8 cellular contexts compared by ENCODE assay signal in the genomic region with DNA sequence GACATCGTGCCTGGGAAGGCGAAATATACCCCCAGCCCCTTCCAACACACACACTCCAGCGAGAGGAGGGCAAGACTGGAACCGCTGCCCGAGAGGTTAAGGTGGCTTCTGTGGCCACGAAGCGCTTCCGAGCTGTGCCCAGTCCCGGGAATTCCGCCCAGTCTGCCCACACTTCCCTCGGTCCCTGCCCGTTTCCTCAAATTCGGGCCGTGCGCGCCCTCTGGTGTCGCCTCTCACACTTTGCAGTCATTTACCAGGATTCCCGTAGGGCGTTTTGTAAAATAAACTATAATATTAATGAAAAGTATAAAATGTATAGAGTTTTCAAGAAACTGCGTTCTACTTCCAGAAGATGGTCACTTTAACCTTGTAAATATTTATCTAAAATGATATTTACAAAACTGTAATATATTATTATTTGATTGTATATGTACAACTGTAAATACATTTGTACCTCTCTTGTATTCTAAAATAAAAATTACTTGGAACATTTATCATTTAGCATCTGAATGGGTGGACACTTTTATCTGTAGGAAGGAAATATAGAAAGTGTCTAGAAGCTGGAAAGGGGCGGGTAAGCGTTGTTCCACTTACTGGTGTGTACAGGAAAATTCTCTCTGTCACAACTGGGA. TPM values are rescaled to one million over a fixed set of nuclear protein-coding genes. Genes with fewer than 3 reads are reported as not detected.
DNase-seq lines count a peak whose midpoint lies in the region; ATAC-seq and TF ChIP-seq lines count a peak whose summit lies in the region.

No MANE protein-coding gene starts in this region.

- ATAC-seq in right lobe of liver (peak; percentile 81 to 84 (median 82)), HG02870 (IDR thresholded peaks at IDR 0.05; ENCODE audit: unreplicated experiment) (no peak)

- DNase-seq in AG08395 (ENCODE audit: low spot score) (peak; percentile 87), GM23248 (peak; percentile 92), NCI-H345 (lab: John Stamatoyannopoulos, UW) (peak; percentile 79), dedifferentiated amniotic fluid mesenchymal stem cell (ENCODE audit: extremely low spot score) (peak; percentile 86), right lobe of liver (peak; percentile 86 to 91 (median 91))
- DNase-seq in activated CD4-positive, alpha-beta T cell treated with anti-CD3 and anti-CD28 coated beads for 4 hours = peak; percentile 54 to 56
- DNase-seq in stimulated activated CD8-positive, alpha-beta memory T cell treated with anti-CD3 and anti-CD28 coated beads, Interleukin-12 subunit alpha, Interleukin-12 subunit beta, amount 100 ng/mL, for 1 hour (ENCODE audit: low read depth) = peak; percentile 36

- H3K9me3 ChIP-seq in GM23248 (ENCODE audit: low read depth) = no peaks in the 10 kb centered on the region
- no peaks in the 10 kb centered on the region for H3K9me3 ChIP-seq in right lobe of liver

- H3K27ac ChIP-seq in GM23248 (no peak overlapping the region), right lobe of liver (peak overlapping the region in 1 of 3 donors; percentile 54)

- in situ Hi-C loops in GM23248 (cut with MboI) = loop anchor here (10.0 to 25.0 kb wide), 3 partner anchors 198 to 570 kb away; no protein-coding TSS in a partner anchor

- intact Hi-C loops in right lobe of liver (cut with DNase I) = loop anchor here (2.0 to 5.0 kb wide), 2 partner anchors 220 to 222 kb away; no protein-coding TSS in a partner anchor

- peak; percentile 55 for TF ChIP-seq POLR2A in right lobe of liver (IDR thresholded peaks at IDR 0.05)

- no peak overlapping the region for H3K9ac ChIP-seq in GM23248

- H3K4me3 ChIP-seq in GM23248 (peak overlapping the region; percentile 69), right lobe of liver (peak overlapping the region in 2 of 3 donors; percentile 57 to 59)

- H3K4me2 ChIP-seq in GM23248 (ENCODE audit: unreplicated experiment) = peak overlapping the region; percentile 89

- no peaks in the 10 kb centered on the region for H3K79me2 ChIP-seq in GM23248 (ENCODE audit: insufficient read depth)

- no peaks in the 10 kb centered on the region for H4K20me1 ChIP-seq in GM23248 (ENCODE audit: insufficient read depth)

- H3K36me3 ChIP-seq in GM23248 (ENCODE audit: low read depth) (no peaks in the 10 kb centered on the region), right lobe of liver (no peaks in the 10 kb centered on the region)

- peak; percentile 68 to 89 (median 82) for TF ChIP-seq CTCF in right lobe of liver (IDR thresholded peaks at IDR 0.05)

- 1% methylated on average over 22 of the region's 22 CpGs for WGBS in GM23248 (ENCODE audit: low coverage in 1 of 2, low lambda C conversion rate in 2 of 2, missing lambda C conversion rate in 2 of 2), 2 experiments
- WGBS in right lobe of liver (ENCODE audit: insufficient coverage, low coverage, low lambda C conversion rate, missing lambda C conversion rate) = 4% methylated on average over 22 of the region's 22 CpGs

- H3K9me2 ChIP-seq in GM23248 (ENCODE audit: insufficient read depth) = no peaks in the 10 kb centered on the region

- H3F3A ChIP-seq in GM23248 (ENCODE audit: insufficient read depth) = no peaks in the 10 kb centered on the region

- H3K27me3 ChIP-seq in GM23248 (replicated peaks; ENCODE audit: insufficient read depth) = no peaks in the 10 kb centered on the region
- H3K27me3 ChIP-seq in right lobe of liver = no peaks in the 10 kb centered on the region

- H3K4me1 ChIP-seq in GM23248 (ENCODE audit: insufficient read depth) (no peaks in the 10 kb centered on the region), right lobe of liver (peaks cover 0 to 24% (median 0%) of the 10 kb centered on the region in 4 donors)

- peak overlapping the region; percentile 83; the same call in 1 of the 2 replicates for H2AFZ ChIP-seq in GM23248

RNA-seq across cellular contexts. Expression of a gene that starts 11.0 kb away (rescaled TPM):
- 18.1 and 21.6 TPM in 2 replicates for total RNA-seq in GM23248 (2014; rRNA removed; shearing (Covaris generic))
- polyA plus RNA-seq in GM23248 (2016; fragmentation: Nextera tagmentation; extraction: Ambion mirVana) = 16.1 and 17.2 TPM in 2 replicates
- 10 to 100 TPM in 5 of 6 experiments, 1 to 10 TPM in 1; 9.3 to 15.9 (median 13.3) TPM for total RNA-seq in right lobe of liver

RNA-seq across cellular contexts. Expression of a gene that starts 18.2 kb away (rescaled TPM):
- not detected in 2 replicates for total RNA-seq in GM23248 (2014; rRNA removed; shearing (Covaris generic))
- polyA plus RNA-seq in GM23248 (2016; fragmentation: Nextera tagmentation; extraction: Ambion mirVana) = not detected in 2 replicates
- under 1 TPM in 1 of 6 experiments, not detected in 5; 0.15 TPM for total RNA-seq in right lobe of liver

Comparison
In these comparisons a context has a peak if more than half of its experiments do, and no peak if none do; other contexts are left out.
1. DNase-seq: peak in every context shown above with its lines; median percentile 92 in GM23248; 91 in right lobe of liver; 87 in AG08395; 86 in dedifferentiated amniotic fluid mesenchymal stem cell; 79 in NCI-H345; 55 in activated CD4-positive, alpha-beta T cell treated with anti-CD3 and anti-CD28 coated beads for 4 hours; 36 in stimulated activated CD8-positive, alpha-beta memory T cell treated with anti-CD3 and anti-CD28 coated beads, Interleukin-12 subunit alpha, Interleukin-12 subunit beta, amount 100 ng/mL, for 1 hour.